Comparison of ENCODE assay signal across 24 cellular contexts in the genomic region with DNA sequence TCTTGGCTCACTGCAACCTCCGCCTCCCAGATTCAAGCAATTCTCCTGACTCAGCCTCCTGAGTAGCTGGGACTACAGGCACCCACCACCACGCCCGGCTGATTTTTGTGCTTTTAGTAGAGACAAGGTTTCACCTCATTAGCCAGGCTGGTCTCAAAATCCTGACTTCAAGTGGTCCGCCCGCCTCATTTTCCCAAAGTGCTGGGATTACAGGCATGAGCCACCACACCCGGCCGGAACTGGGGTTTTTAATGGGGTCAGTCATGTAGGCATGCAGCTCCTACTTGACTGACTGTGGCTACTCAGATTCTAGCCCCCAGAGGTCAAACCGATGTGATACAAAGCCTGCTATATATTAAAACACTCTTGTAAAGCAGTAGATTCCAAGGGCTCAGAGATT.
"Had no signal": no experiment of that assay in that cellular context is flagged by ENCODE, and none has a peak within 500 bp of the region (broad histone marks: within the 10 kb centered on the region; RNA-seq: fewer than 3 reads in every experiment).

No MANE protein-coding gene starts in this region.

- ATAC-seq: effector memory CD8-positive, alpha-beta T cell; esophagus mucosa; foreskin keratinocyte; gastrocnemius medialis; gastroesophageal sphincter; heart left ventricle; heart right ventricle had no signal

- H3K9me3 ChIP-seq: colonic mucosa, gastrocnemius medialis had no signal

- H3K27ac ChIP-seq: colonic mucosa, coronary artery, dorsolateral prefrontal cortex, epithelial cell of prostate, esophagus muscularis mucosa, esophagus squamous epithelium, foreskin keratinocyte, gastrocnemius medialis, gastroesophageal sphincter, heart left ventricle, heart right ventricle had no signal

- DNase-seq: colonic mucosa; cortex of kidney; dermis blood vessel endothelial cell; dorsolateral prefrontal cortex; effector CD4-positive, alpha-beta T cell; effector CD8-positive, alpha-beta T cell; effector memory CD4-positive, alpha-beta T cell; effector memory CD8-positive, alpha-beta T cell; endodermal cell; erythroblast; esophagus squamous epithelium; foreskin fibroblast; foreskin keratinocyte; foreskin melanocyte; gastrocnemius medialis; glutamatergic neuron; head of caudate nucleus; heart left ventricle; heart right ventricle had no signal

- H3K4me1 ChIP-seq: colonic mucosa, esophagus muscularis mucosa, esophagus squamous epithelium, foreskin keratinocyte, gastrocnemius medialis, gastroesophageal sphincter, heart left ventricle, heart right ventricle had no signal

- H3K27me3 ChIP-seq: colonic mucosa, dorsolateral prefrontal cortex, esophagus muscularis mucosa, esophagus squamous epithelium, foreskin keratinocyte, gastrocnemius medialis, gastroesophageal sphincter, heart left ventricle, heart right ventricle had no signal

- H3K4me3 ChIP-seq: colonic mucosa, coronary artery, dorsolateral prefrontal cortex, esophagus muscularis mucosa, esophagus squamous epithelium, gastrocnemius medialis, gastroesophageal sphincter, heart left ventricle, heart right ventricle had no signal
